8 cellular contexts compared by ENCODE assay signal in genomic region chr11:17276236-17277023, GRCh38. TPM values are rescaled to one million over a fixed set of nuclear protein-coding genes. Genes with fewer than 3 reads are reported as not detected.
DNase-seq lines count a peak whose midpoint lies in the region; ATAC-seq and TF ChIP-seq lines count a peak whose summit lies in the region.

NUCB2 (plus strand) TSS chr11:17276739; CDS start chr11:17295324, 18,585 bp downstream.

- peaks cover 13 to 60% (median 32%) of the 10 kb centered on the region in 6 donors for H3K4me1 ChIP-seq in spleen

- H3K27me3 ChIP-seq in spleen (replicated peaks in 1 of 7), result no peaks in the 10 kb centered on the region

- peak within 1 kb of the TSS; percentile 68 to 96 (median 84) for H3K4me3 ChIP-seq in spleen

- WGBS in spleen, 5 donors, result 0 to 1% (median 0%) methylated on average over 28 to 75 of the region's 75 CpGs

- peak; percentile 99 for ATAC-seq in GM19023 (IDR thresholded peaks at IDR 0.05; ENCODE audit: unreplicated experiment)
- peak; percentile 98 for ATAC-seq in HG03280 (IDR thresholded peaks at IDR 0.05; ENCODE audit: unreplicated experiment)

- peak in 4 of 11 experiments; percentile 22 to 45 (median 34) for TF ChIP-seq CTCF in spleen (IDR thresholded peaks at IDR 0.05 in 8 of 11, conservative IDR thresholded peaks at IDR 0.05 in 3 of 11)

- no peaks in the 10 kb centered on the region for H3K9me3 ChIP-seq in spleen

- H3K36me3 ChIP-seq in spleen, result no peaks in the 10 kb centered on the region

- intact Hi-C loops in spleen (cut with DNase I; ENCODE audit: low total_unique reads), result loop anchor here (5.0 kb wide), 1 partner anchor 199 kb away; the partner anchor contains the start of gene RPS13

- peak within 1 kb of the TSS; percentile 89 to 95 (median 91) for H3K27ac ChIP-seq in spleen

- peak in 2 of 3 donors; percentile 36 to 54 for TF ChIP-seq POLR2A in spleen (IDR thresholded peaks at IDR 0.05)

- DNase-seq in AG08396 (ENCODE audit: low spot score) (peak; percentile 97), NCI-H345 treated with DMSO at 0.1 percent for 48 hours (lab: John Stamatoyannopoulos, UW; ENCODE audit: unreplicated experiment) (peak; percentile 96), inferior parietal cortex (ENCODE audit: extremely low spot score) (peak; percentile 96), spleen (peak; percentile 99)
- DNase-seq in activated CD4-positive, CD25-positive, alpha-beta regulatory T cell (lab: John Stamatoyannopoulos, UW), result peak; percentile 89 to 92 (median 91)
- peak; percentile 93 for DNase-seq in central memory CD4-positive, alpha-beta T cell

RNA-seq across cellular contexts. Expression of gene NUCB2, which starts in this region (rescaled TPM):
- 10 to 100 TPM; 39.2 to 60.2 (median 51.9) TPM for total RNA-seq in spleen
- 10 to 100 TPM; 15.6 to 33.1 (median 20.9) TPM for polyA plus RNA-seq in spleen

Comparison
In these comparisons a context has a peak if more than half of its experiments do, and no peak if none do; other contexts are left out.
1. Peak in every context shown above with its lines: DNase-seq, ATAC-seq, H3K4me3 ChIP-seq and H3K27ac ChIP-seq.